ENCODE assay signal across 25 cellular contexts in genomic region chr2:211248841-211249240, GRCh38.
"Had no signal": no experiment of that assay in that cellular context is flagged by ENCODE, and none has a peak within 500 bp of the region (broad histone marks: within the 10 kb centered on the region; RNA-seq: fewer than 3 reads in every experiment).

No MANE protein-coding gene starts in this region.

- H3K27ac Mint-ChIP-seq: activated CD4-positive, alpha-beta T cell treated with anti-CD3 and anti-CD28 coated beads, Interleukin-2, amount 10 ng/mL, durations not matched to agents 24 days and 14 days; activated CD8-positive, alpha-beta T cell treated with anti-CD3 and anti-CD28 coated beads for 36 hours; activated naive CD8-positive, alpha-beta T cell treated with anti-CD3 and anti-CD28 coated beads, Interleukin-2, amount 10 ng/mL, durations not matched to agents 7 days and 5 days; activated T-helper 2 cell treated with anti-CD3 and anti-CD28 coated beads, Interferon-gamma antibody, Interleukin-2, Interleukin-4, amounts not matched to agents 10 μg/mL and 5 μg/mL and 100 μg/mL, durations not matched to agents 14 hours and 24 hours and 36 hours; immature natural killer cell; stimulated activated naive CD8-positive, alpha-beta T cell treated with anti-CD3 and anti-CD28 coated beads, Interleukin-15, amount 100 ng/mL, for 72 hours had no signal

- H3K27ac ChIP-seq: body of pancreas, gastroesophageal sphincter, heart right ventricle, psoas muscle, suprapubic skin, transverse colon had no signal

- ATAC-seq: activated CD8-positive, alpha-beta T cell treated with anti-CD3 and anti-CD28 coated beads for 36 hours; body of pancreas; esophagus mucosa; gastroesophageal sphincter; heart right ventricle; mucosa of descending colon; psoas muscle; right cardiac atrium; stimulated activated naive CD8-positive, alpha-beta T cell treated with anti-CD3 and anti-CD28 coated beads, Interleukin-15, amount 100 ng/mL, for 72 hours had no signal

- H3K9me3 ChIP-seq: body of pancreas, gastroesophageal sphincter, mucosa of descending colon, psoas muscle, suprapubic skin, transverse colon had no signal

- H3K4me3 ChIP-seq: body of pancreas, gastroesophageal sphincter, heart right ventricle, mucosa of descending colon, psoas muscle, suprapubic skin, transverse colon had no signal

- H3K4me1 ChIP-seq: body of pancreas, gastroesophageal sphincter, heart right ventricle, psoas muscle, suprapubic skin, transverse colon had no signal

- H3K27me3 Mint-ChIP-seq: activated CD4-positive, alpha-beta T cell treated with anti-CD3 and anti-CD28 coated beads, Interleukin-2, amount 10 ng/mL, durations not matched to agents 24 days and 14 days; activated CD8-positive, alpha-beta T cell treated with anti-CD3 and anti-CD28 coated beads for 36 hours; activated naive CD8-positive, alpha-beta T cell treated with anti-CD3 and anti-CD28 coated beads, Interleukin-2, amount 10 ng/mL, durations not matched to agents 7 days and 5 days; naive B cell; stimulated activated naive CD8-positive, alpha-beta T cell treated with anti-CD3 and anti-CD28 coated beads, Interleukin-15, amount 100 ng/mL, for 72 hours had no signal

- H3K27me3 ChIP-seq: body of pancreas, gastroesophageal sphincter, heart right ventricle, suprapubic skin, transverse colon had no signal

- H3K36me3 Mint-ChIP-seq: activated naive CD8-positive, alpha-beta T cell treated with anti-CD3 and anti-CD28 coated beads, Interleukin-2, amount 10 ng/mL, durations not matched to agents 7 days and 5 days; immature natural killer cell; naive B cell had no signal

- H3K36me3 ChIP-seq: gastroesophageal sphincter, heart right ventricle, suprapubic skin, transverse colon had no signal

- H3K9me3 Mint-ChIP-seq: activated CD4-positive, alpha-beta T cell treated with anti-CD3 and anti-CD28 coated beads, Interleukin-2, amount 10 ng/mL, durations not matched to agents 24 days and 14 days; activated T-helper 2 cell treated with anti-CD3 and anti-CD28 coated beads, Interferon-gamma antibody, Interleukin-2, Interleukin-4, amounts not matched to agents 10 μg/mL and 5 μg/mL and 100 μg/mL, durations not matched to agents 14 hours and 24 hours and 36 hours; neural crest cell had no signal

- H3K4me1 Mint-ChIP-seq: activated CD4-positive, alpha-beta T cell treated with anti-CD3 and anti-CD28 coated beads, Interleukin-2, amount 10 ng/mL, durations not matched to agents 24 days and 14 days; activated naive CD8-positive, alpha-beta T cell treated with anti-CD3 and anti-CD28 coated beads, Interleukin-2, amount 10 ng/mL, durations not matched to agents 7 days and 5 days; immature natural killer cell; naive B cell; neural crest cell; stimulated activated naive CD8-positive, alpha-beta T cell treated with anti-CD3 and anti-CD28 coated beads, Interleukin-15, amount 100 ng/mL, for 72 hours had no signal

- DNase-seq: activated CD4-positive, alpha-beta T cell treated with anti-CD3 and anti-CD28 coated beads, Interleukin-2, amount 10 ng/mL, durations not matched to agents 24 days and 14 days; activated CD4-positive, CD25-positive, alpha-beta regulatory T cell; activated CD8-positive, alpha-beta T cell treated with anti-CD3 and anti-CD28 coated beads for 36 hours; activated naive CD4-positive, alpha-beta T cell treated with Interleukin-2 at 50 U/mL for 16 hours; activated naive CD8-positive, alpha-beta T cell treated with anti-CD3 and anti-CD28 coated beads, Interleukin-2, amount 10 ng/mL, durations not matched to agents 7 days and 5 days; activated T-cell treated with anti-CD3 and anti-CD28 coated beads, Interleukin-2, amount 50 U/mL, for 1 hour; body of pancreas; central memory CD4-positive, alpha-beta T cell; heart right ventricle; immature natural killer cell; mesenchymal stem cell; mucosa of descending colon; naive B cell; psoas muscle; right cardiac atrium; small intestine; stimulated activated CD4-positive, alpha-beta T cell treated with anti-CD3 and anti-CD28 coated beads, Interleukin-15, amount 100 ng/mL, for 24 hours; stimulated activated CD4-positive, alpha-beta T cell treated with anti-CD3 and anti-CD28 coated beads, Interleukin-2, amount 100 ng/mL, for 48 hours; stimulated activated naive CD8-positive, alpha-beta T cell treated with anti-CD3 and anti-CD28 coated beads, Interleukin-15, amount 100 ng/mL, for 72 hours; transverse colon had no signal

- H3K4me3 Mint-ChIP-seq: activated CD4-positive, alpha-beta T cell treated with anti-CD3 and anti-CD28 coated beads, Interleukin-2, amount 10 ng/mL, durations not matched to agents 24 days and 14 days; activated CD8-positive, alpha-beta T cell treated with anti-CD3 and anti-CD28 coated beads for 36 hours; activated naive CD8-positive, alpha-beta T cell treated with anti-CD3 and anti-CD28 coated beads, Interleukin-2, amount 10 ng/mL, durations not matched to agents 7 days and 5 days; immature natural killer cell; neural crest cell; stimulated activated naive CD8-positive, alpha-beta T cell treated with anti-CD3 and anti-CD28 coated beads, Interleukin-15, amount 100 ng/mL, for 72 hours had no signal
